ENCODE assay signal across 23 cellular contexts in the genomic region with DNA sequence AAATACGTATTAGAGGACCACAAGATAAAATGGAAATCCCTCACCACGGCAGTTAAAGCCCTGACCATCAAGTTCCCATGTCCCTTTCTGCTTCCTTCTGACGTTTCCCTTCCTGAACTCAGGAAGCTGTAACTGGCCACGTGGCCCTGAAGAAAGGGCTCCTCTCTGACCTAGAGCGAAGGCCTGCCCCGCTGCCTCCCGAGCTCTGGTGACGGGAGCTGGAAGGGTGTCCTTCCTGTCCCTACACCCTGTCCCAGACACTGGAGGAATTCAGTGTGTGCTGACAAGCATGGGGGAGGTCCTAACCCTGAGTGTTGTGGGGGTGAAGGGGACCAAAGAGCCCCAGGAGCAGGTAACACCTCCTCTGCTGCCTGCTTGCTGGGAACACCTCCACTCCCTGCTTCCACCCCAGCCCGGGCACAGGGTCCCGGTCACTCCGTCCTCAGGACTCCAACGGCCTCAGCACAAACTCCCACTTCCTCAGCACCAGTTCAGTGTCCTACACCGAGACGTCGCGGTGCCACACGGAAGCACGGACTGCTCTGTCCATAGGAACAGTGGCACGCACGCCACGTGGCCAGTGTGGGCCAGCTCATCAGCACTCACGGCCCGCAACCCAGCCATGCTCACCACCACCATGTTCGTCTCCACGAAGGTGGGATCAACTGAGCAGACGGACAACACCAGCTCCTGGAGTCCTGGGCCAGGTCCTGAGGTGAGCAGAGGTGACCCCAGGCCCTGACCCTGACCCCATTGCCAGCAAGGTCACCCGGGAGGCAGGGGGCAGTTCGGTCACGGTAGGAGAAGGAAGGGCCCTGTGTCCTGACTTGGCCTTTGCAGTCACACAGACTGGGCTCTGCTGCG. TPM values are rescaled to one million over a fixed set of nuclear protein-coding genes. Genes with fewer than 3 reads are reported as not detected.
DNase-seq lines count a peak whose midpoint lies in the region; ATAC-seq, FAIRE-seq and TF ChIP-seq lines count a peak whose summit lies in the region.
"Had no signal": no experiment of that assay in that cellular context is flagged by ENCODE, and none has a peak within 500 bp of the region (broad histone marks: within the 10 kb centered on the region; RNA-seq: fewer than 3 reads in every experiment).

No MANE protein-coding gene starts in this region.

- no peaks in the 10 kb centered on the region for H4K20me1 ChIP-seq in H1 (replicated peaks in 1 of 2; ENCODE audit: control insufficient read depth in 1 of 2, insufficient read depth in 2 of 2, low read length in 2 of 2)

- no peak for TF ChIP-seq EP300 in H1 (IDR thresholded peaks at IDR 0.05; ENCODE audit: borderline replicate concordance in 1 of 2, low read depth in 2 of 2, low read length in 2 of 2)
- no peak for TF ChIP-seq EP300 in stomach (IDR thresholded peaks at IDR 0.05)

- H3K4ac ChIP-seq in H1 (replicated peaks; ENCODE audit: insufficient read length, low read depth, low read length): peak overlapping the region; percentile 83

- no peak for ATAC-seq in WTC11
- no peak for ATAC-seq in stimulated activated naive B cell treated with anti-CD40 and anti-IgM and Interleukin-4, amounts not matched to agents 10 μg/mL and 1 μg/mL and 100 μg/mL, for 72 hours (replicated peaks)
- no peak for ATAC-seq in GM21515 (IDR thresholded peaks at IDR 0.05; ENCODE audit: unreplicated experiment)
- ATAC-seq in GM18867 (IDR thresholded peaks at IDR 0.05; ENCODE audit: unreplicated experiment): no peak
- ATAC-seq: activated CD8-positive, alpha-beta T cell treated with anti-CD3 and anti-CD28 coated beads for 36 hours had no signal

- H3K4me3 Mint-ChIP-seq in WTC11: no peak overlapping the region
- no peak overlapping the region for H3K4me3 Mint-ChIP-seq in stimulated activated naive B cell treated with anti-CD40 and anti-IgM and Interleukin-4, amounts not matched to agents 10 μg/mL and 1 μg/mL and 100 μg/mL, for 72 hours
- H3K4me3 Mint-ChIP-seq: activated CD8-positive, alpha-beta T cell treated with anti-CD3 and anti-CD28 coated beads for 36 hours; CD4-positive, alpha-beta memory T cell had no signal

- no peak overlapping the region for H4K5ac ChIP-seq in H1 (ENCODE audit: insufficient read length, low read depth, low read length)

- H2BK5ac ChIP-seq in H1 (ENCODE audit: low read depth, low read length): peak overlapping the region; percentile 80; the same call in 1 of the 2 replicates

- H4K91ac ChIP-seq in H1 (replicated peaks; ENCODE audit: insufficient read length, low read length): peak overlapping the region; percentile 76

- H2BK12ac ChIP-seq in H1 (ENCODE audit: low read depth, low read length): peak overlapping the region; percentile 71; the same call in 1 of the 2 replicates

- H3K27ac Mint-ChIP-seq in WTC11: peak overlapping the region; percentile 32; the same call in 1 of the 2 replicates
- H3K27ac Mint-ChIP-seq in stimulated activated naive B cell treated with anti-CD40 and anti-IgM and Interleukin-4, amounts not matched to agents 10 μg/mL and 1 μg/mL and 100 μg/mL, for 72 hours: peak overlapping the region; percentile 80
- H3K27ac Mint-ChIP-seq: activated CD8-positive, alpha-beta T cell treated with anti-CD3 and anti-CD28 coated beads for 36 hours had no signal

- H2BK20ac ChIP-seq in H1 (ENCODE audit: low read length): peak overlapping the region; percentile 72; the same call in 1 of the 2 replicates

- H3K36me3 ChIP-seq in H1 (ENCODE audit: control insufficient read depth in 2 of 4, insufficient read depth in 4 of 4, low read length in 3 of 4) (no peaks in the 10 kb centered on the region), stomach (no peaks in the 10 kb centered on the region)
- H3K36me3 ChIP-seq: colonic mucosa, sigmoid colon, thoracic aorta had no signal

- peaks cover 24% of the 10 kb centered on the region for H3K4me1 Mint-ChIP-seq in WTC11
- H3K4me1 Mint-ChIP-seq in stimulated activated naive B cell treated with anti-CD40 and anti-IgM and Interleukin-4, amounts not matched to agents 10 μg/mL and 1 μg/mL and 100 μg/mL, for 72 hours: peaks cover 26 to 33% of the 10 kb centered on the region in 2 donors

- H3K56ac ChIP-seq in H1 (replicated peaks; ENCODE audit: insufficient read length, low read depth, low read length): no peak overlapping the region

- DNase-seq in WTC11 (ENCODE audit: low spot score) (no peak), H1 (ENCODE audit: low read depth in 1 of 2, low spot score in 2 of 2) (no peak), medulla oblongata (ENCODE audit: extremely low spot score) (peak; percentile 54), NCI-H2171 (lab: John Stamatoyannopoulos, UW) (no peak), stomach (no peak)
- no peak for DNase-seq in stimulated activated naive B cell treated with anti-CD40 and anti-IgM and Interleukin-4, amounts not matched to agents 10 μg/mL and 1 μg/mL and 100 μg/mL, for 72 hours
- DNase-seq: activated CD8-positive, alpha-beta T cell treated with anti-CD3 and anti-CD28 coated beads for 36 hours; activated gamma-delta T cell; activated T-cell treated with anti-CD3 and anti-CD28 coated beads for 4 hours; CD4-positive, alpha-beta memory T cell; colonic mucosa; hippocampal formation; KG1; mammary epithelial cell; naive B cell; NCI-H1694; NCI-H526 treated with DMSO at 0.1 percent for 48 hours; sigmoid colon had no signal

- no peak overlapping the region for H2BK120ac ChIP-seq in H1 (replicated peaks; ENCODE audit: low read depth, low read length)

- no peaks in the 10 kb centered on the region for H3K79me2 ChIP-seq in H1 (ENCODE audit: control insufficient read depth in 1 of 2, insufficient read depth in 2 of 2, low read length in 2 of 2)

- peaks cover 3% of the 10 kb centered on the region; the same call in 1 of the 2 replicates for H3K36me3 Mint-ChIP-seq in WTC11
- no peaks in the 10 kb centered on the region for H3K36me3 Mint-ChIP-seq in stimulated activated naive B cell treated with anti-CD40 and anti-IgM and Interleukin-4, amounts not matched to agents 10 μg/mL and 1 μg/mL and 100 μg/mL, for 72 hours
- H3K36me3 Mint-ChIP-seq: naive B cell had no signal

- H2AFZ ChIP-seq in H1 (ENCODE audit: low read length): no peak overlapping the region

- TF ChIP-seq CTCF in WTC11 (IDR thresholded peaks at IDR 0.05) (no peak), H1 (IDR thresholded peaks at IDR 0.05; ENCODE audit: control extremely low read depth in 1 of 3, insufficient read depth in 1 of 3, low read depth in 1 of 3, low read length in 3 of 3) (no peak), stomach (IDR thresholded peaks at IDR 0.05) (no peak)

- no peak for TF ChIP-seq RAD21 in H1 (IDR thresholded peaks at IDR 0.05 in 1 of 2, conservative IDR thresholded peaks at IDR 0.05 in 1 of 2; ENCODE audit: low read depth in 2 of 2, low read length in 2 of 2)

- peak overlapping the region; percentile 89; the same call in 1 of the 2 replicates for H2AK5ac ChIP-seq in H1 (ENCODE audit: low read depth, low read length)

- H3K9ac ChIP-seq in H1 (replicated peaks in 1 of 4; ENCODE audit: extremely low read depth in 1 of 4, low read depth in 3 of 4, low read length in 3 of 4): no peak overlapping the region

- CTCF ChIA-PET in WTC11 (lab: Charles Lee): interaction anchor here (1.3 to 5.3 kb wide), 4 partner anchors 16 to 72 kb away, joined by 3 to 52 read pairs (median 5); no protein-coding TSS in a partner anchor
- CTCF ChIA-PET in H1 (lab: Charles Lee; ENCODE audit: partially characterized antibody): interaction anchor here (0.5 to 5.6 kb wide), 12 partner anchors 10 to 198 kb away, joined by 3 to 53 read pairs (median 6); no protein-coding TSS in a partner anchor

- TF ChIP-seq POLR2A in H1 (IDR thresholded peaks at IDR 0.05; ENCODE audit: control extremely low read depth in 1 of 2, low read depth in 2 of 2, low read length in 2 of 2) (no peak), stomach (IDR thresholded peaks at IDR 0.05) (no peak)

- H3K9me3 ChIP-seq in H1 (ENCODE audit: insufficient read depth in 2 of 2, low read depth in 1 of 2, low read length in 1 of 2): no peaks in the 10 kb centered on the region
- H3K9me3 ChIP-seq in stomach: no peaks in the 10 kb centered on the region
- H3K9me3 ChIP-seq: colonic mucosa, sigmoid colon, thoracic aorta had no signal

- no peak overlapping the region for H3K23ac ChIP-seq in H1 (ENCODE audit: insufficient read length)

- no peak overlapping the region for H3K4me2 ChIP-seq in H1 (ENCODE audit: insufficient read depth in 1 of 2, low read depth in 2 of 2, low read length in 2 of 2)

- H3K27ac ChIP-seq in H1 (ENCODE audit: low read depth, low read length): no peak overlapping the region
- H3K27ac ChIP-seq in stomach: peak overlapping the region in 2 of 5 donors; percentile 48 to 54
- H3K27ac ChIP-seq: colonic mucosa, thoracic aorta had no signal

- H3K4me1 ChIP-seq in H1 (replicated peaks in 1 of 4; ENCODE audit: control insufficient read depth in 3 of 4, insufficient read depth in 4 of 4, low read length in 3 of 4) (peaks cover 0 to 18% (median 11%) of the 10 kb centered on the region in 4 experiments; a peak in 5 of 7 replicates), stomach (peaks cover 14 to 32% (median 29%) of the 10 kb centered on the region in 4 donors)

- H3K27me3 Mint-ChIP-seq in WTC11 (ENCODE audit: low read depth): no peaks in the 10 kb centered on the region
- H3K27me3 Mint-ChIP-seq in stimulated activated naive B cell treated with anti-CD40 and anti-IgM and Interleukin-4, amounts not matched to agents 10 μg/mL and 1 μg/mL and 100 μg/mL, for 72 hours: peaks cover 0 to 11% of the 10 kb centered on the region in 2 donors
- H3K27me3 Mint-ChIP-seq: activated CD8-positive, alpha-beta T cell treated with anti-CD3 and anti-CD28 coated beads for 36 hours; CD4-positive, alpha-beta memory T cell had no signal

- H3K79me1 ChIP-seq in H1 (ENCODE audit: low read depth, low read length): no peaks in the 10 kb centered on the region

- intact Hi-C loops in stomach (cut with DNase I; ENCODE audit: low total_unique reads): no loop called here

- no peak overlapping the region for H3K18ac ChIP-seq in H1 (ENCODE audit: extremely low read depth, low read length)

- H2BK15ac ChIP-seq in H1 (ENCODE audit: low read length): peak overlapping the region; percentile 95

- H3K4me3 ChIP-seq in H1 (ENCODE audit: extremely low read depth in 1 of 4, insufficient read depth in 2 of 4, low read depth in 3 of 4, low read length in 4 of 4) (no peak overlapping the region), stomach (no peak overlapping the region)
- H3K4me3 ChIP-seq: colonic mucosa, sigmoid colon, thoracic aorta had no signal

- peaks cover 5% of the 10 kb centered on the region for H3K9me3 Mint-ChIP-seq in WTC11
- peaks cover 0 to 4% of the 10 kb centered on the region in 2 donors for H3K9me3 Mint-ChIP-seq in stimulated activated naive B cell treated with anti-CD40 and anti-IgM and Interleukin-4, amounts not matched to agents 10 μg/mL and 1 μg/mL and 100 μg/mL, for 72 hours
- H3K9me3 Mint-ChIP-seq: activated CD8-positive, alpha-beta T cell treated with anti-CD3 and anti-CD28 coated beads for 36 hours had no signal

- no peak overlapping the region for H3K14ac ChIP-seq in H1 (ENCODE audit: insufficient read length)

- no peaks in the 10 kb centered on the region for H3K27me3 ChIP-seq in H1 (replicated peaks in 1 of 4; ENCODE audit: control insufficient read depth in 3 of 4, extremely low read depth in 1 of 4, insufficient read depth in 3 of 4, low read length in 3 of 4)
- peaks cover 0 to 13% (median 0%) of the 10 kb centered on the region in 3 donors for H3K27me3 ChIP-seq in stomach
- H3K27me3 ChIP-seq: colonic mucosa had no signal

- FAIRE-seq in H1 (lab: Jason Lieb, UNC): no peak

- H4K8ac ChIP-seq in H1 (ENCODE audit: extremely low read depth, insufficient read depth, low read length): peak overlapping the region; percentile 73; the same call in 1 of the 2 replicates

- WGBS in H1 (ENCODE audit: extremely low coverage in 1 of 2, insufficient coverage in 1 of 2, insufficient read length in 1 of 2, insufficient replicate concordance in 2 of 2, low coverage in 1 of 2, low lambda C conversion rate in 2 of 2, missing lambda C conversion rate in 1 of 2), 2 experiments: 94% methylated on average over 23 of the region's 30 CpGs; no CpG with 5 or more reads in 1 of the 2 experiments
- 77 to 82% (median 80%) methylated on average over 29 to 30 of the region's 30 CpGs for WGBS in stomach, 5 donors

- no peaks in the 10 kb centered on the region; the same call in 1 of the 2 replicates for H3K23me2 ChIP-seq in H1 (ENCODE audit: low read depth, low read length)

- POLR2A ChIA-PET in WTC11 (lab: Charles Lee): no interaction called here
- POLR2A ChIA-PET in H1 (lab: Charles Lee; ENCODE audit: partially characterized antibody): interaction anchor here (1.0 to 1.5 kb wide), 2 partner anchors 16 to 61 kb away, joined by 3 to 4 read pairs; a partner anchor contains a TSS

RNA-seq across cellular contexts. Expression of a gene that starts 16.9 kb away (rescaled TPM):
- total RNA-seq in WTC11 (2021) (0.24 to 0.41 TPM (median 0.27 TPM) in 3 replicates), stomach (not detected)
- total RNA-seq in H1 (2021; fragmentation: NEBNext Ultra II Directional; extraction: Animal tissue kit (Norgen Biotek cat#: 25700)): 0.15 TPM in 1 of 2 replicates, not detected in the other
- polyA plus RNA-seq in H1 (2011; rRNA removed) (0.05 and 0.14 TPM in 2 replicates), stomach (not detected)
- 0.17 TPM for polyA plus RNA-seq in H1 (2011; cell fraction: cytosol; rRNA removed)
- 0.68 TPM for polyA plus RNA-seq in H1 (2011; cell fraction: nucleus; rRNA removed)
- 0.13 to 0.36 TPM (median 0.23 TPM) in 4 replicates for polyA plus RNA-seq in H1 (2012, experiment 1 of 2)
- not detected for polyA plus RNA-seq in H1 (2012, experiment 2 of 2)
- 0.02 TPM for polyA plus RNA-seq in H1 (2013, experiment 1 of 2)
- not detected for polyA plus RNA-seq in H1 (2013, experiment 2 of 2)
- not detected in 2 replicates for polyA minus RNA-seq in H1 (2011; rRNA and poly(A)+ RNA removed)
- polyA minus RNA-seq in H1 (2011; cell fraction: cytosol; rRNA and poly(A)+ RNA removed): not detected
- polyA minus RNA-seq in H1 (2011; cell fraction: nucleus; rRNA and poly(A)+ RNA removed): not detected
- total RNA-seq: activated CD8-positive, alpha-beta T cell treated with anti-CD3 and anti-CD28 coated beads for 36 hours; CD4-positive, alpha-beta memory T cell; colonic mucosa; mammary epithelial cell; osteoblast; RPMI7951; sigmoid colon; thoracic aorta had no signal
- polyA plus RNA-seq: CD4-positive, alpha-beta memory T cell; mammary epithelial cell had no signal

RNA-seq across cellular contexts. Expression of a gene that starts 34.2 kb away (rescaled TPM):
- total RNA-seq in WTC11 (2021) (115 to 117 TPM (median 117 TPM) in 3 replicates), stomach (10 to 100 TPM in 1 of 5 donors, 1 to 10 TPM in 3, not detected in 1; 3.9 to 10.5 (median 5.4) TPM)
- 106 and 108 TPM in 2 replicates for total RNA-seq in H1 (2021; fragmentation: NEBNext Ultra II Directional; extraction: Animal tissue kit (Norgen Biotek cat#: 25700))
- polyA plus RNA-seq in H1 (2011; rRNA removed) (42.2 and 48.8 TPM in 2 replicates), stomach (10 to 100 TPM in 2 of 3 donors, 1 to 10 TPM in 1; 3.4 to 10.3 (median 10.1) TPM)
- polyA plus RNA-seq in H1 (2011; cell fraction: cytosol; rRNA removed): 53.5 TPM
- 78.0 TPM for polyA plus RNA-seq in H1 (2011; cell fraction: nucleus; rRNA removed)
- 58.7 to 71.7 TPM (median 68.1 TPM) in 4 replicates for polyA plus RNA-seq in H1 (2012, experiment 1 of 2)
- 111 TPM for polyA plus RNA-seq in H1 (2012, experiment 2 of 2)
- polyA plus RNA-seq in H1 (2013, experiment 1 of 2): 64.6 TPM
- 66.0 TPM for polyA plus RNA-seq in H1 (2013, experiment 2 of 2)
- 39.6 and 46.5 TPM in 2 replicates for polyA minus RNA-seq in H1 (2011; rRNA and poly(A)+ RNA removed)
- 43.1 TPM for polyA minus RNA-seq in H1 (2011; cell fraction: cytosol; rRNA and poly(A)+ RNA removed)
- 41.5 TPM for polyA minus RNA-seq in H1 (2011; cell fraction: nucleus; rRNA and poly(A)+ RNA removed)
